ENCODE assay signal across 9 cellular contexts in genomic region chr16:31009894-31010293, GRCh38.
A peak's percentile ranks its signal among the peaks of the same experiment; 100 is the strongest.
DNase-seq lines count a peak whose midpoint lies in the region; ATAC-seq and TF ChIP-seq lines count a peak whose summit lies in the region.
"Had no signal": no experiment of that assay in that cellular context is flagged by ENCODE, and none has a peak within 500 bp of the region (broad histone marks: within the 10 kb centered on the region; RNA-seq: fewer than 3 reads in every experiment).

No MANE protein-coding gene starts in this region.

- H3K4me3 Mint-ChIP-seq in nephron progenitor cell = peak overlapping the region; percentile 84

- peaks cover 13% of the 10 kb centered on the region for H3K4me1 ChIP-seq in HUES48 (ENCODE audit: control insufficient read depth, insufficient read depth, low read length)
- H3K4me1 ChIP-seq: thyroid gland had no signal

- peaks cover 43% of the 10 kb centered on the region for H3K27me3 Mint-ChIP-seq in nephron progenitor cell (ENCODE audit: low read depth, poor library complexity)

- no peak for ATAC-seq in GM21367 (IDR thresholded peaks at IDR 0.05; ENCODE audit: unreplicated experiment)
- no peak for ATAC-seq in HG03135 (IDR thresholded peaks at IDR 0.05; ENCODE audit: unreplicated experiment)
- ATAC-seq in GM19324 (IDR thresholded peaks at IDR 0.05; ENCODE audit: low FRiP score, unreplicated experiment) = no peak

- no peaks in the 10 kb centered on the region for H3K36me3 Mint-ChIP-seq in nephron progenitor cell (ENCODE audit: low read depth)

- DNase-seq in EH (ENCODE audit: low read depth) = peak; percentile 20
- DNase-seq in choroid plexus epithelial cell (ENCODE audit: low read depth) = no peak
- no peak for DNase-seq in nephron progenitor cell
- no peak for DNase-seq in inferior parietal cortex (ENCODE audit: extremely low spot score)
- DNase-seq: thyroid gland had no signal

- H3K4me1 Mint-ChIP-seq in nephron progenitor cell = peaks cover 30% of the 10 kb centered on the region

- no peaks in the 10 kb centered on the region for H3K36me3 ChIP-seq in HUES48 (ENCODE audit: control insufficient read depth, insufficient read depth, low read length)
- H3K36me3 ChIP-seq: thyroid gland had no signal

- H3K9ac ChIP-seq in HUES48 (ENCODE audit: low read depth, low read length) = no peak overlapping the region

- H3K27ac ChIP-seq in HUES48 (ENCODE audit: low read depth, low read length) = no peak overlapping the region
- H3K27ac ChIP-seq: thyroid gland had no signal

- peaks cover 5% of the 10 kb centered on the region; the same call in 1 of the 2 replicates for H3K27me3 ChIP-seq in HUES48 (ENCODE audit: control insufficient read depth, insufficient read depth, low read length)

- peak overlapping the region; percentile 60 for H3K4me3 ChIP-seq in HUES48 (ENCODE audit: low read depth, low read length)
- H3K4me3 ChIP-seq in choroid plexus epithelial cell (ENCODE audit: low read depth, low read length) = peak overlapping the region; percentile 51
- H3K4me3 ChIP-seq: thyroid gland had no signal

- no peaks in the 10 kb centered on the region for H3K9me3 ChIP-seq in HUES48 (ENCODE audit: control insufficient read depth, insufficient read depth, low read length)
- H3K9me3 ChIP-seq: thyroid gland had no signal

- H3K9me3 Mint-ChIP-seq in nephron progenitor cell = no peaks in the 10 kb centered on the region

- TF ChIP-seq CTCF in choroid plexus epithelial cell (conservative IDR thresholded peaks at IDR 0.05; ENCODE audit: low read depth, low read length) = no peak
- TF ChIP-seq CTCF in nephron progenitor cell (IDR thresholded peaks at IDR 0.05) = no peak

- H3K27ac Mint-ChIP-seq in nephron progenitor cell = peak overlapping the region; percentile 32
